21 cellular contexts compared by ENCODE assay signal in genomic region chr4:98623126-98623802, GRCh38. TPM values are rescaled to one million over a fixed set of nuclear protein-coding genes. Genes with fewer than 3 reads are reported as not detected.
A peak's percentile ranks its signal among the peaks of the same experiment; 100 is the strongest.
DNase-seq lines count a peak whose midpoint lies in the region; ATAC-seq, FAIRE-seq and TF ChIP-seq lines count a peak whose summit lies in the region.
"Had no signal": no experiment of that assay in that cellular context is flagged by ENCODE, and none has a peak within 500 bp of the region (broad histone marks: within the 10 kb centered on the region; RNA-seq: fewer than 3 reads in every experiment).

No MANE protein-coding gene starts in this region.

- BruUV-seq in HepG2 (replicated peaks; lab: Mats Ljungman, UMichigan) = no TSS peak

- ATAC-seq in HepG2 (no peak), right lobe of liver (no peak)
- ATAC-seq: CD8-positive, alpha-beta T cell had no signal

- H2AFZ ChIP-seq in HepG2 (ENCODE audit: low read length) = no peak overlapping the region

- H3K9me3 ChIP-seq in HepG2 (ENCODE audit: low read length) (no peaks in the 10 kb centered on the region), right lobe of liver (no peaks in the 10 kb centered on the region), ectodermal cell (ENCODE audit: control insufficient read depth, low read length) (no peaks in the 10 kb centered on the region)
- H3K9me3 ChIP-seq: BLaER1 had no signal

- no peak overlapping the region for H3K27ac ChIP-seq in HepG2 (ENCODE audit: extremely low read length, insufficient read depth, low read length)
- no peak overlapping the region for H3K27ac ChIP-seq in right lobe of liver
- H3K27ac ChIP-seq in ectodermal cell (ENCODE audit: insufficient read depth, low read depth, low read length, poor library complexity, severe bottlenecking) = peak overlapping the region; percentile 39
- H3K27ac ChIP-seq: BLaER1, HL-60 had no signal

- POLR2A ChIA-PET in HepG2 (lab: Yijun Ruan, JAX) = no interaction called here

- no peaks in the 10 kb centered on the region for H4K20me1 ChIP-seq in HepG2 (ENCODE audit: insufficient read depth, low read length)
- H4K20me1 ChIP-seq: BLaER1 had no signal

- H3K9ac ChIP-seq in HepG2 (ENCODE audit: insufficient read depth, low read depth, low read length) = no peak overlapping the region
- H3K9ac ChIP-seq: BLaER1 had no signal

- no peaks in the 10 kb centered on the region; a peak in 1 of 5 replicates for H3K27me3 ChIP-seq in HepG2 (ENCODE audit: control insufficient read depth in 1 of 2, insufficient read depth in 2 of 2, low read length in 2 of 2)
- no peaks in the 10 kb centered on the region for H3K27me3 ChIP-seq in right lobe of liver
- no peaks in the 10 kb centered on the region for H3K27me3 ChIP-seq in ectodermal cell (ENCODE audit: control insufficient read depth, insufficient read depth, low read length, poor library complexity, severe bottlenecking)
- H3K27me3 ChIP-seq: BLaER1 had no signal

- 0% methylated on average over 3 of the region's 3 CpGs for WGBS in HepG2 (ENCODE audit: low lambda C conversion rate)
- WGBS in right lobe of liver (ENCODE audit: insufficient coverage, low coverage, low lambda C conversion rate, missing lambda C conversion rate) = 45% methylated on average over 3 of the region's 3 CpGs
- WGBS in ectodermal cell, 2 experiments = 10 to 31% methylated on average over 1 to 3 of the region's 3 CpGs

- no peak for TF ChIP-seq RAD21 in HepG2 (CRISPR knock-in tag; IDR thresholded peaks at IDR 0.05)

- no peak for FAIRE-seq in HepG2 (lab: Jason Lieb, UNC)

- DNase-seq in HepG2 (ENCODE audit: low spot score) (no peak), right lobe of liver (no peak), NCI-H69 (lab: John Stamatoyannopoulos, UW) (peak; percentile 55), NCI-H1048 (lab: John Stamatoyannopoulos, UW) (no peak), MV-4-11 (lab: John Stamatoyannopoulos, UW) (no peak)
- no peak for DNase-seq in activated CD8-positive, alpha-beta memory T cell treated with anti-CD3 and anti-CD28 coated beads, Interleukin-2, amount 50 U/mL, for 4 hours
- DNase-seq: Calu3; CD8-positive, alpha-beta T cell; EL; GF-D8; H7; KG1; NCI-H1105 treated with DMSO at 0.1 percent for 48 hours; NCI-H2029 treated with DMSO at 0.1 percent for 48 hours; NCI-H2171 treated with DMSO at 0.1 percent for 48 hours; NCI-H446; NCI-H526; NK-92 treated with Interleukin-12 subunit alpha and Interleukin-12 subunit beta, amount 100 ng/mL, for 24 hours had no signal

- TF ChIP-seq CTCF in HepG2 (CRISPR knock-in tag; IDR thresholded peaks at IDR 0.05) (no peak), right lobe of liver (IDR thresholded peaks at IDR 0.05) (no peak)

- H3K36me3 ChIP-seq in HepG2 (replicated peaks in 1 of 2; ENCODE audit: control insufficient read depth in 1 of 2, insufficient read depth in 2 of 2, low read length in 2 of 2) (no peaks in the 10 kb centered on the region), right lobe of liver (no peaks in the 10 kb centered on the region), ectodermal cell (ENCODE audit: control insufficient read depth, insufficient read depth, low read length) (no peaks in the 10 kb centered on the region)
- H3K36me3 ChIP-seq: BLaER1 had no signal

- intact Hi-C loops in HepG2 (cut with micrococcal nuclease; ENCODE audit: unreplicated experiment) = no loop called here
- intact Hi-C loops in right lobe of liver (cut with DNase I) = no loop called here

- CTCF ChIA-PET in HepG2 (lab: Yijun Ruan, JAX; ENCODE audit: low intra/inter-chr PET ratio, low total read pairs) = no interaction called here

- H3K4me2 ChIP-seq in HepG2 (ENCODE audit: low read depth, low read length) = no peak overlapping the region
- H3K4me2 ChIP-seq: BLaER1 had no signal

- TF ChIP-seq POLR2A in HepG2 (IDR thresholded peaks at IDR 0.05; ENCODE audit: insufficient read depth in 1 of 2, low read depth in 2 of 2, low read length in 2 of 2) (no peak), right lobe of liver (IDR thresholded peaks at IDR 0.05) (no peak)

- no peak for TF ChIP-seq EP300 in HepG2 (IDR thresholded peaks at IDR 0.05; ENCODE audit: low read depth in 2 of 2, low read length in 2 of 2)
- no peak for TF ChIP-seq EP300 in HepG2 (CRISPR knock-in tag; IDR thresholded peaks at IDR 0.05; ENCODE audit: borderline replicate concordance)

- no peak overlapping the region for H3K4me3 ChIP-seq in HepG2 (replicated peaks in 1 of 3; ENCODE audit: insufficient read depth in 1 of 3, low read depth in 2 of 3, low read length in 3 of 3)
- no peak overlapping the region for H3K4me3 ChIP-seq in right lobe of liver
- no peak overlapping the region for H3K4me3 ChIP-seq in ectodermal cell (ENCODE audit: insufficient read depth, low read depth, low read length)
- H3K4me3 ChIP-seq: BLaER1 had no signal

- H3K4me1 ChIP-seq in HepG2 (ENCODE audit: insufficient read depth, low read length) (0 out of 2 replicates have a peak, but pooled peaks cover 7% of the 10 kb centered on the region), right lobe of liver (no peaks in the 10 kb centered on the region), ectodermal cell (ENCODE audit: control insufficient read depth, insufficient read depth, low read length) (peaks cover 25% of the 10 kb centered on the region)
- H3K4me1 ChIP-seq: BLaER1 had no signal

- in situ Hi-C loops in HepG2 (cut with HindIII; ENCODE audit: extremely low pct_ligation_motif_present, low pct_unique_long_range_greater_than_20kb) = no loop called here

- no peaks in the 10 kb centered on the region for H3K79me2 ChIP-seq in HepG2 (ENCODE audit: insufficient read depth, low read length)

TF ChIP-seq in HepG2, 621 proteins besides CTCF, POLR2A, EP300 and RAD21:
- peak; percentile 42; the same call in 1 of the 2 replicates for TF ChIP-seq SOX5 (CRISPR knock-in tag; IDR thresholded peaks at IDR 0.05; ENCODE audit: borderline replicate concordance)
- TF ChIP-seq ZFP37 (CRISPR knock-in tag; IDR thresholded peaks at IDR 0.05; ENCODE audit: borderline replicate concordance) = no peak
- TF ChIP-seq BCL6 (CRISPR knock-in tag; IDR thresholded peaks at IDR 0.05) = 0 out of 2 replicates have a peak, but pooled peaks have one; percentile 37

RNA-seq across cellular contexts. Expression of gene TSPAN5, which starts 35.1 kb away (rescaled TPM):
- total RNA-seq in HepG2 (2016; rRNA removed; fragmentation: Illumina TruSeq; extraction: Trizol) (0.18 and 0.20 TPM in 2 replicates), right lobe of liver (1 to 10 TPM in 1 of 6 experiments, under 1 TPM in 5; 0.12 to 1.2 (median 0.50) TPM)
- 0.10 TPM in 1 of 2 replicates, not detected in the other for total RNA-seq in HepG2 (2016; cell fraction: cytosol; rRNA removed; fragmentation: Illumina TruSeq; extraction: Trizol; ENCODE audit: low read depth)
- 0.21 and 0.22 TPM in 2 replicates for total RNA-seq in HepG2 (2016; cell fraction: insoluble cytoplasmic fraction; rRNA removed; fragmentation: Illumina TruSeq; extraction: Trizol)
- 0.09 and 0.14 TPM in 2 replicates for total RNA-seq in HepG2 (2016; cell fraction: membrane; rRNA removed; fragmentation: Illumina TruSeq; extraction: Trizol)
- 0.28 and 0.31 TPM in 2 replicates for total RNA-seq in HepG2 (2016; cell fraction: nucleus; rRNA removed; fragmentation: Illumina TruSeq; extraction: Trizol)
- polyA plus RNA-seq in HepG2 (2011; rRNA removed) = 0.47 and 0.53 TPM in 2 replicates
- 0.28 and 0.49 TPM in 2 replicates for polyA plus RNA-seq in HepG2 (2011; cell fraction: cytosol; rRNA removed)
- polyA plus RNA-seq in HepG2 (2011; cell fraction: nucleus; rRNA removed) = 0.29 TPM in 2 replicates
- 0.11 and 0.32 TPM in 2 replicates for polyA plus RNA-seq in HepG2 (2012)
- 0.02 TPM in 1 of 2 replicates, not detected in the other for polyA plus RNA-seq in HepG2 (2016; cell fraction: cytosol; fragmentation: Illumina TruSeq; extraction: Trizol; ENCODE audit: low read depth)
- polyA plus RNA-seq in HepG2 (2016; cell fraction: insoluble cytoplasmic fraction; fragmentation: Illumina TruSeq; extraction: Trizol; ENCODE audit: low read depth) = 0.14 and 0.21 TPM in 2 replicates
- 0.05 and 0.06 TPM in 2 replicates for polyA plus RNA-seq in HepG2 (2016; cell fraction: membrane; fragmentation: Illumina TruSeq; extraction: Trizol; ENCODE audit: low read depth)
- 0.47 and 0.59 TPM in 2 replicates for polyA plus RNA-seq in HepG2 (2016; cell fraction: nucleus; fragmentation: Illumina TruSeq; extraction: Trizol; ENCODE audit: insufficient read depth, low read depth)
- 0.09 and 0.40 TPM in 2 replicates for polyA minus RNA-seq in HepG2 (2011; rRNA and poly(A)+ RNA removed; ENCODE audit: low replicate concordance)
- 0.26 and 0.40 TPM in 2 replicates for polyA minus RNA-seq in HepG2 (2011; cell fraction: cytosol; rRNA and poly(A)+ RNA removed)
- 0.13 and 1.1 TPM in 2 replicates for polyA minus RNA-seq in HepG2 (2011; cell fraction: nucleus; rRNA and poly(A)+ RNA removed)
- polyA plus RNA-seq in ectodermal cell (2013, experiment 1 of 4) = 46.8 TPM
- 53.6 TPM for polyA plus RNA-seq in ectodermal cell (2013, experiment 2 of 4)
- 37.7 TPM for polyA plus RNA-seq in ectodermal cell (2013, experiment 3 of 4)
- 39.6 TPM for polyA plus RNA-seq in ectodermal cell (2013, experiment 4 of 4)
